ENCODE assay signal across 1 cellular context in the genomic region with DNA sequence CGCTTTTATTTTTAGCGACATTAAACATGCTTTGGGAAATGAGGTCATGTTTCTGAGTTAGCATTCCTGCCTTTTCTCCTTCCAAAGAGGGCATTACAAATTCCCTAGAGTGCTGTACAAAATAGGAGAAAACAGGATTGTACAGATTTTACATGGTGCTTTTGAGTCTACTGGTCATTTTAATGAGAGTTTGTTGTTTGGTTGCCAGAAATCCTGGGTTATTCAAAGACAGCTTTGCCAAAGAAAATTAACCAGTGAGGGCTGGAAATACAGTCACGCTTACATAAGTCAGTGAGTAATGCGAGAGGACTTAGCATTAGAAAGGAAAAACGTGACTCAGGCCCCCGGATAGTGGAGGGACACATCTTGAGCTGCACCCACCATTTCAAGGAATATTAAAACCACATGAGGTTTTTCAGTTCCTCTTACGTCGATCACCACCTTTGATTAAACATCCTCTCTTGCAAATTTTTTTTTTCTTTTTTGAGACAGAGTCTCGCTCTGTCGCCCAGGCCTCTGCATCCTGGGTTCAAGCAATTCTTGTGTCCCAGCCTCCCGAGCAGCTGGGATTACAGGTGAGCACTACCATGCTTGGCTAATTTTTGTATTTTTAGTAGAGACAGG.
TF ChIP-seq lines count a peak whose summit lies in the region.

No MANE protein-coding gene starts in this region.

TF ChIP-seq in GM12878, 131 proteins besides CTCF, POLR2A, EP300 and RAD21 (continued from another document and continues in another):
- no peak for TF ChIP-seq ZNF687 (IDR thresholded peaks at IDR 0.05)
- TF ChIP-seq MTA3 (IDR thresholded peaks at IDR 0.05; ENCODE audit: borderline replicate concordance, low read length): peak; percentile 60; the same call in 1 of the 2 replicates
- TF ChIP-seq DPF2 (IDR thresholded peaks at IDR 0.05): peak; percentile 90
- peak; percentile 97 for TF ChIP-seq SPI1 (IDR thresholded peaks at IDR 0.05; ENCODE audit: borderline replicate concordance, insufficient read depth, low read depth, low read length)
- TF ChIP-seq MYC (IDR thresholded peaks at IDR 0.05; ENCODE audit: insufficient read depth, insufficient read length, insufficient replicate concordance, low read length, severe bottlenecking): no peak
- peak; percentile 46; the same call in 1 of the 2 replicates for TF ChIP-seq ZBED1 (IDR thresholded peaks at IDR 0.05; ENCODE audit: borderline replicate concordance)
- TF ChIP-seq, protein P1, sequence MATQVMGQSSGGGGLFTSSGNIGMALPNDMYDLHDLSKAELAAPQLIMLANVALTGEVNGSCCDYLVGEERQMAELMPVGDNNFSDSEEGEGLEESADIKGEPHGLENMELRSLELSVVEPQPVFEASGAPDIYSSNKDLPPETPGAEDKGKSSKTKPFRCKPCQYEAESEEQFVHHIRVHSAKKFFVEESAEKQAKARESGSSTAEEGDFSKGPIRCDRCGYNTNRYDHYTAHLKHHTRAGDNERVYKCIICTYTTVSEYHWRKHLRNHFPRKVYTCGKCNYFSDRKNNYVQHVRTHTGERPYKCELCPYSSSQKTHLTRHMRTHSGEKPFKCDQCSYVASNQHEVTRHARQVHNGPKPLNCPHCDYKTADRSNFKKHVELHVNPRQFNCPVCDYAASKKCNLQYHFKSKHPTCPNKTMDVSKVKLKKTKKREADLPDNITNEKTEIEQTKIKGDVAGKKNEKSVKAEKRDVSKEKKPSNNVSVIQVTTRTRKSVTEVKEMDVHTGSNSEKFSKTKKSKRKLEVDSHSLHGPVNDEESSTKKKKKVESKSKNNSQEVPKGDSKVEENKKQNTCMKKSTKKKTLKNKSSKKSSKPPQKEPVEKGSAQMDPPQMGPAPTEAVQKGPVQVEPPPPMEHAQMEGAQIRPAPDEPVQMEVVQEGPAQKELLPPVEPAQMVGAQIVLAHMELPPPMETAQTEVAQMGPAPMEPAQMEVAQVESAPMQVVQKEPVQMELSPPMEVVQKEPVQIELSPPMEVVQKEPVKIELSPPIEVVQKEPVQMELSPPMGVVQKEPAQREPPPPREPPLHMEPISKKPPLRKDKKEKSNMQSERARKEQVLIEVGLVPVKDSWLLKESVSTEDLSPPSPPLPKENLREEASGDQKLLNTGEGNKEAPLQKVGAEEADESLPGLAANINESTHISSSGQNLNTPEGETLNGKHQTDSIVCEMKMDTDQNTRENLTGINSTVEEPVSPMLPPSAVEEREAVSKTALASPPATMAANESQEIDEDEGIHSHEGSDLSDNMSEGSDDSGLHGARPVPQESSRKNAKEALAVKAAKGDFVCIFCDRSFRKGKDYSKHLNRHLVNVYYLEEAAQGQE (IDR thresholded peaks at IDR 0.05; ENCODE audit: low read depth, low read length): no peak
- TF ChIP-seq JUNB (IDR thresholded peaks at IDR 0.05): peak; percentile 35; the same call in 1 of the 2 replicates
- TF ChIP-seq NBN (IDR thresholded peaks at IDR 0.05): peak; percentile 55; the same call in 1 of the 2 replicates
- peak; percentile 47 for TF ChIP-seq PBX3 (IDR thresholded peaks at IDR 0.05; ENCODE audit: insufficient replicate concordance, low read depth, low read length)
- TF ChIP-seq IKZF1 (conservative IDR thresholded peaks at IDR 0.05): peak; percentile 95
- TF ChIP-seq HDGF (IDR thresholded peaks at IDR 0.05): no peak
- TF ChIP-seq, protein P2, sequence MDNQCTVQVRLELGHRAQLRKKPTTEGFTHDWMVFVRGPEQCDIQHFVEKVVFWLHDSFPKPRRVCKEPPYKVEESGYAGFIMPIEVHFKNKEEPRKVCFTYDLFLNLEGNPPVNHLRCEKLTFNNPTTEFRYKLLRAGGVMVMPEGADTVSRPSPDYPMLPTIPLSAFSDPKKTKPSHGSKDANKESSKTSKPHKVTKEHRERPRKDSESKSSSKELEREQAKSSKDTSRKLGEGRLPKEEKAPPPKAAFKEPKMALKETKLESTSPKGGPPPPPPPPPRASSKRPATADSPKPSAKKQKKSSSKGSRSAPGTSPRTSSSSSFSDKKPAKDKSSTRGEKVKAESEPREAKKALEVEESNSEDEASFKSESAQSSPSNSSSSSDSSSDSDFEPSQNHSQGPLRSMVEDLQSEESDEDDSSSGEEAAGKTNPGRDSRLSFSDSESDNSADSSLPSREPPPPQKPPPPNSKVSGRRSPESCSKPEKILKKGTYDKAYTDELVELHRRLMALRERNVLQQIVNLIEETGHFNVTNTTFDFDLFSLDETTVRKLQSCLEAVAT (IDR thresholded peaks at IDR 0.05): 0 out of 2 replicates have a peak, but pooled peaks have one; percentile 56
- peak; percentile 32; the same call in 1 of the 2 replicates for TF ChIP-seq FOXM1 (IDR thresholded peaks at IDR 0.05; ENCODE audit: low read depth, low read length)
- peak; percentile 54; the same call in 1 of the 2 replicates for TF ChIP-seq CREM (IDR thresholded peaks at IDR 0.05; ENCODE audit: low read depth)
- TF ChIP-seq SIN3A (IDR thresholded peaks at IDR 0.05; ENCODE audit: low read depth, low read length): no peak
- no peak for TF ChIP-seq MYB (IDR thresholded peaks at IDR 0.05; ENCODE audit: borderline replicate concordance, low read depth, low read length)
- TF ChIP-seq RELB (IDR thresholded peaks at IDR 0.05; ENCODE audit: low read depth): peak; percentile 90
- peak; percentile 33; the same call in 1 of the 2 replicates for TF ChIP-seq MEF2A (IDR thresholded peaks at IDR 0.05; ENCODE audit: insufficient read depth, low read depth, low read length)
- TF ChIP-seq YBX1 (IDR thresholded peaks at IDR 0.05): no peak
- TF ChIP-seq, protein P3, sequence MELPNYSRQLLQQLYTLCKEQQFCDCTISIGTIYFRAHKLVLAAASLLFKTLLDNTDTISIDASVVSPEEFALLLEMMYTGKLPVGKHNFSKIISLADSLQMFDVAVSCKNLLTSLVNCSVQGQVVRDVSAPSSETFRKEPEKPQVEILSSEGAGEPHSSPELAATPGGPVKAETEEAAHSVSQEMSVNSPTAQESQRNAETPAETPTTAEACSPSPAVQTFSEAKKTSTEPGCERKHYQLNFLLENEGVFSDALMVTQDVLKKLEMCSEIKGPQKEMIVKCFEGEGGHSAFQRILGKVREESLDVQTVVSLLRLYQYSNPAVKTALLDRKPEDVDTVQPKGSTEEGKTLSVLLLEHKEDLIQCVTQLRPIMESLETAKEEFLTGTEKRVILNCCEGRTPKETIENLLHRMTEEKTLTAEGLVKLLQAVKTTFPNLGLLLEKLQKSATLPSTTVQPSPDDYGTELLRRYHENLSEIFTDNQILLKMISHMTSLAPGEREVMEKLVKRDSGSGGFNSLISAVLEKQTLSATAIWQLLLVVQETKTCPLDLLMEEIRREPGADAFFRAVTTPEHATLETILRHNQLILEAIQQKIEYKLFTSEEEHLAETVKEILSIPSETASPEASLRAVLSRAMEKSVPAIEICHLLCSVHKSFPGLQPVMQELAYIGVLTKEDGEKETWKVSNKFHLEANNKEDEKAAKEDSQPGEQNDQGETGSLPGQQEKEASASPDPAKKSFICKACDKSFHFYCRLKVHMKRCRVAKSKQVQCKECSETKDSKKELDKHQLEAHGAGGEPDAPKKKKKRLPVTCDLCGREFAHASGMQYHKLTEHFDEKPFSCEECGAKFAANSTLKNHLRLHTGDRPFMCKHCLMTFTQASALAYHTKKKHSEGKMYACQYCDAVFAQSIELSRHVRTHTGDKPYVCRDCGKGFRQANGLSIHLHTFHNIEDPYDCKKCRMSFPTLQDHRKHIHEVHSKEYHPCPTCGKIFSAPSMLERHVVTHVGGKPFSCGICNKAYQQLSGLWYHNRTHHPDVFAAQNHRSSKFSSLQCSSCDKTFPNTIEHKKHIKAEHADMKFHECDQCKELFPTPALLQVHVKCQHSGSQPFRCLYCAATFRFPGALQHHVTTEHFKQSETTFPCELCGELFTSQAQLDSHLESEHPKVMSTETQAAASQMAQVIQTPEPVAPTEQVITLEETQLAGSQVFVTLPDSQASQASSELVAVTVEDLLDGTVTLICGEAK (IDR thresholded peaks at IDR 0.05; ENCODE audit: borderline replicate concordance): no peak
- TF ChIP-seq, protein P4, sequence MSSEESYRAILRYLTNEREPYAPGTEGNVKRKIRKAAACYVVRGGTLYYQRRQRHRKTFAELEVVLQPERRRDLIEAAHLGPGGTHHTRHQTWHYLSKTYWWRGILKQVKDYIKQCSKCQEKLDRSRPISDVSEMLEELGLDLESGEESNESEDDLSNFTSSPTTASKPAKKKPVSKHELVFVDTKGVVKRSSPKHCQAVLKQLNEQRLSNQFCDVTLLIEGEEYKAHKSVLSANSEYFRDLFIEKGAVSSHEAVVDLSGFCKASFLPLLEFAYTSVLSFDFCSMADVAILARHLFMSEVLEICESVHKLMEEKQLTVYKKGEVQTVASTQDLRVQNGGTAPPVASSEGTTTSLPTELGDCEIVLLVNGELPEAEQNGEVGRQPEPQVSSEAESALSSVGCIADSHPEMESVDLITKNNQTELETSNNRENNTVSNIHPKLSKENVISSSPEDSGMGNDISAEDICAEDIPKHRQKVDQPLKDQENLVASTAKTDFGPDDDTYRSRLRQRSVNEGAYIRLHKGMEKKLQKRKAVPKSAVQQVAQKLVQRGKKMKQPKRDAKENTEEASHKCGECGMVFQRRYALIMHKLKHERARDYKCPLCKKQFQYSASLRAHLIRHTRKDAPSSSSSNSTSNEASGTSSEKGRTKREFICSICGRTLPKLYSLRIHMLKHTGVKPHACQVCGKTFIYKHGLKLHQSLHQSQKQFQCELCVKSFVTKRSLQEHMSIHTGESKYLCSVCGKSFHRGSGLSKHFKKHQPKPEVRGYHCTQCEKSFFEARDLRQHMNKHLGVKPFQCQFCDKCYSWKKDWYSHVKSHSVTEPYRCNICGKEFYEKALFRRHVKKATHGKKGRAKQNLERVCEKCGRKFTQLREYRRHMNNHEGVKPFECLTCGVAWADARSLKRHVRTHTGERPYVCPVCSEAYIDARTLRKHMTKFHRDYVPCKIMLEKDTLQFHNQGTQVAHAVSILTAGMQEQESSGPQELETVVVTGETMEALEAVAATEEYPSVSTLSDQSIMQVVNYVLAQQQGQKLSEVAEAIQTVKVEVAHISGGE (CRISPR knock-in tag; IDR thresholded peaks at IDR 0.05): no peak
- 0 out of 2 replicates have a peak, but pooled peaks have one; percentile 25 for TF ChIP-seq PML (IDR thresholded peaks at IDR 0.05; ENCODE audit: low read length)
- TF ChIP-seq, protein P5, sequence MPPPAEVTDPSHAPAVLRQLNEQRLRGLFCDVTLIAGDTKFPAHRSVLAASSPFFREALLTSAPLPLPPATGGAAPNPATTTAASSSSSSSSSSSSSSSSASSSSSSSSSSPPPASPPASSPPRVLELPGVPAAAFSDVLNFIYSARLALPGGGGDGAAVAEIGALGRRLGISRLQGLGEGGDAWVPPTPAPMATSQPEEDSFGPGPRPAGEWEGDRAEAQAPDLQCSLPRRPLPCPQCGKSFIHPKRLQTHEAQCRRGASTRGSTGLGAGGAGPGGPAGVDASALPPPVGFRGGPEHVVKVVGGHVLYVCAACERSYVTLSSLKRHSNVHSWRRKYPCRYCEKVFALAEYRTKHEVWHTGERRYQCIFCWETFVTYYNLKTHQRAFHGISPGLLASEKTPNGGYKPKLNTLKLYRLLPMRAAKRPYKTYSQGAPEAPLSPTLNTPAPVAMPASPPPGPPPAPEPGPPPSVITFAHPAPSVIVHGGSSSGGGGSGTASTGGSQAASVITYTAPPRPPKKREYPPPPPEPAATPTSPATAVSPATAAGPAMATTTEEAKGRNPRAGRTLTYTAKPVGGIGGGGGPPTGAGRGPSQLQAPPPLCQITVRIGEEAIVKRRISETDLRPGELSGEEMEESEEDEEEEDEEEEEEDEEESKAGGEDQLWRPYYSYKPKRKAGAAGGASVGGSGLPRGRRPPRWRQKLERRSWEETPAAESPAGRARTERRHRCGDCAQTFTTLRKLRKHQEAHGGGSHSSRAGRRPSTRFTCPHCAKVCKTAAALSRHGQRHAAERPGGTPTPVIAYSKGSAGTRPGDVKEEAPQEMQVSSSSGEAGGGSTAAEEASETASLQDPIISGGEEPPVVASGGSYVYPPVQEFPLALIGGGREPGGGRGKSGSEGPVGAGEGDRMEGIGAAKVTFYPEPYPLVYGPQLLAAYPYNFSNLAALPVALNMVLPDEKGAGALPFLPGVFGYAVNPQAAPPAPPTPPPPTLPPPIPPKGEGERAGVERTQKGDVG (CRISPR knock-in tag; IDR thresholded peaks at IDR 0.05): no peak
- 0 out of 2 replicates have a peak, but pooled peaks have one; percentile 44 for TF ChIP-seq CREB1 (IDR thresholded peaks at IDR 0.05; ENCODE audit: low read depth)
